ENCODE assay signal across 9 cellular contexts in the genomic region with DNA sequence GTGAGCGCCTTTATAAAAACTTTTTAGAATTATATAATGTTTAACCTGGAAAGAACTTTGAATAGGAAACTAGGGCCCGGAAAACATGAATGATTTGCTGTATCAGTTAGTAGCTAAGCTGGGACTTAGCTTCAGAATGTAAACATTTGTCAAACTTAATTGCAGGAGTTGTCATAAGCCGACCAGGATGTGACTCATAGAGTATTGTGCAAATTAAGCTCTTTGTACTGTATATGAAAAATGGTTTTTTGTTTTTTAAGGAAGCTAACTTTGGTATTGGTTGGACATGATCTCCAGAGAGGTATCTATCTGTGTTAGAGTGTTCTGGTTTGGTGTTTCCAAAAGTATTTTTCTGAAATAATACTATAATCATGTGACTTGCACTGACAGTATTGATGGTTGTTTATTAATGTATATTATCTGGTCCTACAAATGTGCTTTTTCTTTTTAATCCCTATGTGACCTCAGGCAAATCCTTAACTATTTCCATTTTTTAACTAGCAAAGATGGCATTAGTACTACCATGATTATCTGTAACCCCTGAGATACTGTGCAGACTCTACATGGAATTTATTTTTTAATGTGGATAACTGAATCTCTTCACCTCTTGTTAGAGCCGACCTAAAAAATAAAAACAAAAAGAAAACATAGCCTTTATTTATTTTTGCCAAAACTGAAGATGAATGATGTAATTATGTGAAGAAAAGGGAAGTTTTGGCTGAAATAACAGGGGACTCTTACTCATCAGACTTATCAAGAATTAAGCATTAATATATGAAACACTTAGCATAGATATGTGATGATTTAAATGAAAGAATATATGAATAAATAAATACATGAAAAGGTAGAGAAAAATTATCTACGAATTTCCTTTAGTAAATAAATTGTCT. TPM values are rescaled to one million over a fixed set of nuclear protein-coding genes. Genes with fewer than 3 reads are reported as not detected.
DNase-seq lines count a peak whose midpoint lies in the region; ATAC-seq and TF ChIP-seq lines count a peak whose summit lies in the region.
"Had no signal": no experiment of that assay in that cellular context is flagged by ENCODE, and none has a peak within 500 bp of the region (broad histone marks: within the 10 kb centered on the region; RNA-seq: fewer than 3 reads in every experiment).

No MANE protein-coding gene starts in this region.

- no peak overlapping the region for H3K4me3 ChIP-seq in fibroblast of pulmonary artery (replicated peaks; ENCODE audit: low read depth, low read length)

- no peak for DNase-seq in activated naive CD4-positive, alpha-beta T cell treated with anti-CD3 and anti-CD28 coated beads for 36 hours
- DNase-seq in activated naive CD4-positive, alpha-beta T cell treated with anti-CD3 and anti-CD28 coated beads, Interleukin-2, amount 10 ng/mL, durations not matched to agents 7 days and 5 days, result no peak
- peak; percentile 47 for DNase-seq in RWPE1 (ENCODE audit: low spot score)
- peak; percentile 75 for DNase-seq in fibroblast of pulmonary artery (ENCODE audit: low read depth)
- DNase-seq in stimulated activated naive CD8-positive, alpha-beta T cell treated with anti-CD3 and anti-CD28 coated beads, Interleukin-15, amount 100 ng/mL, for 72 hours, result no peak
- DNase-seq: stimulated activated CD4-positive, alpha-beta T cell treated with anti-CD3 and anti-CD28 coated beads, Interleukin-4, amount 100 ng/mL, for 1 hour had no signal

- intact Hi-C loops in activated naive CD4-positive, alpha-beta T cell treated with anti-CD3 and anti-CD28 coated beads for 36 hours (cut with micrococcal nuclease), result no loop called here

- TF ChIP-seq CTCF in RWPE1 (conservative IDR thresholded peaks at IDR 0.05; ENCODE audit: low read depth) (no peak), fibroblast of pulmonary artery (IDR thresholded peaks at IDR 0.05; ENCODE audit: low read length, missing control alignments) (no peak)

- POLR2A ChIA-PET in RWPE1 (lab: Yijun Ruan, JAX; ENCODE audit: low non-redundant PET), result no interaction called here

- no peaks in the 10 kb centered on the region for H3K27me3 Mint-ChIP-seq in activated naive CD4-positive, alpha-beta T cell treated with anti-CD3 and anti-CD28 coated beads for 36 hours (ENCODE audit: low read depth)
- no peaks in the 10 kb centered on the region for H3K27me3 Mint-ChIP-seq in activated naive CD4-positive, alpha-beta T cell treated with anti-CD3 and anti-CD28 coated beads, Interleukin-2, amount 10 ng/mL, durations not matched to agents 7 days and 5 days
- no peaks in the 10 kb centered on the region for H3K27me3 Mint-ChIP-seq in stimulated activated naive CD8-positive, alpha-beta T cell treated with anti-CD3 and anti-CD28 coated beads, Interleukin-15, amount 100 ng/mL, for 72 hours

- ATAC-seq in stimulated activated naive CD8-positive, alpha-beta T cell treated with anti-CD3 and anti-CD28 coated beads, Interleukin-15, amount 100 ng/mL, for 72 hours, result peak; percentile 69
- ATAC-seq in HG03097 (IDR thresholded peaks at IDR 0.05; ENCODE audit: low FRiP score, unreplicated experiment) (no peak), GM21381 (IDR thresholded peaks at IDR 0.05; ENCODE audit: unreplicated experiment) (no peak), GM18498 (IDR thresholded peaks at IDR 0.05; ENCODE audit: unreplicated experiment) (no peak)

- peak overlapping the region; percentile 32 for H3K27ac Mint-ChIP-seq in activated naive CD4-positive, alpha-beta T cell treated with anti-CD3 and anti-CD28 coated beads for 36 hours
- no peak overlapping the region for H3K27ac Mint-ChIP-seq in activated naive CD4-positive, alpha-beta T cell treated with anti-CD3 and anti-CD28 coated beads, Interleukin-2, amount 10 ng/mL, durations not matched to agents 7 days and 5 days
- peak overlapping the region; percentile 90 to 91 for H3K27ac Mint-ChIP-seq in stimulated activated naive CD8-positive, alpha-beta T cell treated with anti-CD3 and anti-CD28 coated beads, Interleukin-15, amount 100 ng/mL, for 72 hours

- CTCF ChIA-PET in activated naive CD4-positive, alpha-beta T cell treated with anti-CD3 and anti-CD28 coated beads for 36 hours (lab: Charles Lee), result no interaction called here
- CTCF ChIA-PET in activated naive CD4-positive, alpha-beta T cell treated with anti-CD3 and anti-CD28 coated beads, Interleukin-2, amount 10 ng/mL, durations not matched to agents 7 days and 5 days (lab: Charles Lee), result interaction anchor here (0.8 kb wide), 1 partner anchor 10 kb away, joined by 3 read pairs; no protein-coding TSS in a partner anchor
- CTCF ChIA-PET in RWPE1 (lab: Yijun Ruan, JAX), result no interaction called here

- H3K36me3 Mint-ChIP-seq in activated naive CD4-positive, alpha-beta T cell treated with anti-CD3 and anti-CD28 coated beads for 36 hours (ENCODE audit: low read depth), result peaks cover 10% of the 10 kb centered on the region
- H3K36me3 Mint-ChIP-seq in activated naive CD4-positive, alpha-beta T cell treated with anti-CD3 and anti-CD28 coated beads, Interleukin-2, amount 10 ng/mL, durations not matched to agents 7 days and 5 days, result peaks cover 31% of the 10 kb centered on the region

- peaks cover 33% of the 10 kb centered on the region for H3K4me1 Mint-ChIP-seq in activated naive CD4-positive, alpha-beta T cell treated with anti-CD3 and anti-CD28 coated beads for 36 hours (ENCODE audit: low read depth)
- peaks cover 16% of the 10 kb centered on the region for H3K4me1 Mint-ChIP-seq in activated naive CD4-positive, alpha-beta T cell treated with anti-CD3 and anti-CD28 coated beads, Interleukin-2, amount 10 ng/mL, durations not matched to agents 7 days and 5 days
- peaks cover 36% of the 10 kb centered on the region for H3K4me1 Mint-ChIP-seq in stimulated activated naive CD8-positive, alpha-beta T cell treated with anti-CD3 and anti-CD28 coated beads, Interleukin-15, amount 100 ng/mL, for 72 hours

- no peak overlapping the region for H3K4me3 Mint-ChIP-seq in activated naive CD4-positive, alpha-beta T cell treated with anti-CD3 and anti-CD28 coated beads for 36 hours
- no peak overlapping the region for H3K4me3 Mint-ChIP-seq in activated naive CD4-positive, alpha-beta T cell treated with anti-CD3 and anti-CD28 coated beads, Interleukin-2, amount 10 ng/mL, durations not matched to agents 7 days and 5 days
- H3K4me3 Mint-ChIP-seq in stimulated activated naive CD8-positive, alpha-beta T cell treated with anti-CD3 and anti-CD28 coated beads, Interleukin-15, amount 100 ng/mL, for 72 hours, result no peak overlapping the region

- H3K27ac ChIP-seq in RWPE1, result no peak overlapping the region

- peaks cover 2% of the 10 kb centered on the region for H3K9me3 Mint-ChIP-seq in activated naive CD4-positive, alpha-beta T cell treated with anti-CD3 and anti-CD28 coated beads for 36 hours
- no peaks in the 10 kb centered on the region for H3K9me3 Mint-ChIP-seq in activated naive CD4-positive, alpha-beta T cell treated with anti-CD3 and anti-CD28 coated beads, Interleukin-2, amount 10 ng/mL, durations not matched to agents 7 days and 5 days
- no peaks in the 10 kb centered on the region for H3K9me3 Mint-ChIP-seq in stimulated activated naive CD8-positive, alpha-beta T cell treated with anti-CD3 and anti-CD28 coated beads, Interleukin-15, amount 100 ng/mL, for 72 hours

RNA-seq across cellular contexts. Expression of a gene that starts 11.7 kb away (rescaled TPM):
- 10 to 100 TPM; 36.5 to 39.7 TPM for total RNA-seq in activated naive CD4-positive, alpha-beta T cell treated with anti-CD3 and anti-CD28 coated beads for 36 hours

RNA-seq across cellular contexts. Expression of a gene that starts 24.7 kb away (rescaled TPM):
- not detected for total RNA-seq in activated naive CD4-positive, alpha-beta T cell treated with anti-CD3 and anti-CD28 coated beads for 36 hours

Comparison
In these comparisons a context has a peak if more than half of its experiments do, and no peak if none do; other contexts are left out.
1. DNase-seq: peak in RWPE1 (single experiment) and fibroblast of pulmonary artery (single experiment); none in activated naive CD4-positive, alpha-beta T cell treated with anti-CD3 and anti-CD28 coated beads for 36 hours (single experiment), activated naive CD4-positive, alpha-beta T cell treated with anti-CD3 and anti-CD28 coated beads, Interleukin-2, amount 10 ng/mL, durations not matched to agents 7 days and 5 days (single experiment) and stimulated activated naive CD8-positive, alpha-beta T cell treated with anti-CD3 and anti-CD28 coated beads, Interleukin-15, amount 100 ng/mL, for 72 hours (0 of 2).